ENCODE assay signal across 27 cellular contexts in genomic region chr18:37341016-37341415, GRCh38.
"Had no signal": no experiment of that assay in that cellular context is flagged by ENCODE, and none has a peak within 500 bp of the region (broad histone marks: within the 10 kb centered on the region; RNA-seq: fewer than 3 reads in every experiment).

No MANE protein-coding gene starts in this region.

- DNase-seq: activated CD4-positive, alpha-beta T cell treated with anti-CD3 and anti-CD28 coated beads for 1 hour; activated CD4-positive, alpha-beta T cell treated with anti-CD3 and anti-CD28 coated beads, Interleukin-2, amount 50 U/mL, for 1 hour; activated CD8-positive, alpha-beta T cell treated with anti-CD3 and anti-CD28 coated beads, Interleukin-2, amount 10 ng/mL, durations not matched to agents 7 days and 5 days; colonic mucosa; dorsolateral prefrontal cortex; effector memory CD8-positive, alpha-beta T cell; gastrocnemius medialis; head of caudate nucleus; hypothalamus; left ventricle myocardium superior; mammary epithelial cell; right lobe of liver; small intestine; stimulated activated CD4-positive, alpha-beta T cell treated with anti-CD3 and anti-CD28 coated beads, Interleukin-2, amount 100 ng/mL, for 24 hours; stomach had no signal

- H3K36me3 ChIP-seq: colonic mucosa, esophagus muscularis mucosa, gastrocnemius medialis, right lobe of liver, stomach, suprapubic skin, tibial nerve had no signal

- H3K4me3 Mint-ChIP-seq: activated CD8-positive, alpha-beta T cell treated with anti-CD3 and anti-CD28 coated beads, Interleukin-2, amount 10 ng/mL, durations not matched to agents 7 days and 5 days; activated T-helper 17 cell treated with anti-CD3 and anti-CD28 coated beads, Interleukin-2, amount 50 U/mL, for 72 hours; central memory CD8-positive, alpha-beta T cell; effector memory CD8-positive, alpha-beta T cell; mesothelial cell of epicardium; natural killer cell treated with Interleukin-12 subunit alpha and Interleukin-12 subunit beta and Interleukin-15 and Interleukin-18, amount 100 ng/mL, for 72 hours; stimulated activated effector memory CD8-positive, alpha-beta T cell treated with anti-CD3 and anti-CD28 coated beads, Interleukin-12 subunit alpha, Interleukin-12 subunit beta, amount 100 ng/mL, for 72 hours; T-helper 2 cell treated with Interferon-gamma antibody and Interleukin-4, amounts not matched to agents 5 μg/mL and 100 μg/mL, for 36 hours had no signal

- H3K27ac ChIP-seq: colonic mucosa, dorsolateral prefrontal cortex, esophagus muscularis mucosa, gastrocnemius medialis, parathyroid adenoma, right lobe of liver, stomach, suprapubic skin, tibial nerve, VCaP had no signal

- H3K9me3 ChIP-seq: colonic mucosa, esophagus muscularis mucosa, gastrocnemius medialis, right lobe of liver, stomach, suprapubic skin, tibial nerve had no signal

- H3K36me3 Mint-ChIP-seq: activated naive CD4-positive, alpha-beta T cell treated with anti-CD3 and anti-CD28 coated beads, Interleukin-2, amount 50 U/mL, for 72 hours; mesothelial cell of epicardium; natural killer cell treated with Interleukin-12 subunit alpha and Interleukin-12 subunit beta and Interleukin-15 and Interleukin-18, amount 100 ng/mL, for 72 hours had no signal

- H3K9ac ChIP-seq: parathyroid adenoma had no signal

- H3K4me1 Mint-ChIP-seq: activated T-helper 17 cell treated with anti-CD3 and anti-CD28 coated beads, Interleukin-2, amount 50 U/mL, for 72 hours had no signal

- H2AFZ ChIP-seq: parathyroid adenoma had no signal

- H3K4me3 ChIP-seq: colonic mucosa, dorsolateral prefrontal cortex, esophagus muscularis mucosa, gastrocnemius medialis, right lobe of liver, stomach, suprapubic skin, tibial nerve had no signal

- H3K27me3 ChIP-seq: colonic mucosa, right lobe of liver, tibial nerve had no signal

- H3K9me3 Mint-ChIP-seq: activated naive CD4-positive, alpha-beta T cell treated with anti-CD3 and anti-CD28 coated beads, Interleukin-2, amount 50 U/mL, for 72 hours; activated T-helper 17 cell treated with anti-CD3 and anti-CD28 coated beads, Interleukin-2, amount 50 U/mL, for 72 hours; central memory CD8-positive, alpha-beta T cell; effector memory CD8-positive, alpha-beta T cell; mesothelial cell of epicardium; natural killer cell treated with Interleukin-12 subunit alpha and Interleukin-12 subunit beta and Interleukin-15 and Interleukin-18, amount 100 ng/mL, for 72 hours; stimulated activated effector memory CD8-positive, alpha-beta T cell treated with anti-CD3 and anti-CD28 coated beads, Interleukin-12 subunit alpha, Interleukin-12 subunit beta, amount 100 ng/mL, for 72 hours; T-helper 2 cell treated with Interferon-gamma antibody and Interleukin-4, amounts not matched to agents 5 μg/mL and 100 μg/mL, for 36 hours had no signal

- H3K27ac Mint-ChIP-seq: activated CD8-positive, alpha-beta T cell treated with anti-CD3 and anti-CD28 coated beads, Interleukin-2, amount 10 ng/mL, durations not matched to agents 7 days and 5 days; activated naive CD4-positive, alpha-beta T cell treated with anti-CD3 and anti-CD28 coated beads, Interleukin-2, amount 50 U/mL, for 72 hours; activated T-helper 17 cell treated with anti-CD3 and anti-CD28 coated beads, Interleukin-2, amount 50 U/mL, for 72 hours; effector memory CD8-positive, alpha-beta T cell; mesothelial cell of epicardium; natural killer cell treated with Interleukin-12 subunit alpha and Interleukin-12 subunit beta and Interleukin-15 and Interleukin-18, amount 100 ng/mL, for 72 hours; stimulated activated effector memory CD8-positive, alpha-beta T cell treated with anti-CD3 and anti-CD28 coated beads, Interleukin-12 subunit alpha, Interleukin-12 subunit beta, amount 100 ng/mL, for 72 hours; T-helper 2 cell treated with Interferon-gamma antibody and Interleukin-4, amounts not matched to agents 5 μg/mL and 100 μg/mL, for 36 hours had no signal

- ATAC-seq: activated CD8-positive, alpha-beta T cell treated with anti-CD3 and anti-CD28 coated beads, Interleukin-2, amount 10 ng/mL, durations not matched to agents 7 days and 5 days; activated naive CD4-positive, alpha-beta T cell treated with anti-CD3 and anti-CD28 coated beads, Interleukin-2, amount 50 U/mL, for 72 hours; activated T-helper 17 cell treated with anti-CD3 and anti-CD28 coated beads, Interleukin-2, amount 50 U/mL, for 72 hours; effector memory CD8-positive, alpha-beta T cell; gastrocnemius medialis; left ventricle myocardium superior; natural killer cell treated with Interleukin-12 subunit alpha and Interleukin-12 subunit beta and Interleukin-15 and Interleukin-18, amount 100 ng/mL, for 72 hours; right lobe of liver; stimulated activated effector memory CD8-positive, alpha-beta T cell treated with anti-CD3 and anti-CD28 coated beads, Interleukin-12 subunit alpha, Interleukin-12 subunit beta, amount 100 ng/mL, for 72 hours had no signal

- H3K4me1 ChIP-seq: colonic mucosa, gastrocnemius medialis, parathyroid adenoma, right lobe of liver, stomach, suprapubic skin had no signal
